Comparison of ENCODE assay signal across 15 cellular contexts in the genomic region with DNA sequence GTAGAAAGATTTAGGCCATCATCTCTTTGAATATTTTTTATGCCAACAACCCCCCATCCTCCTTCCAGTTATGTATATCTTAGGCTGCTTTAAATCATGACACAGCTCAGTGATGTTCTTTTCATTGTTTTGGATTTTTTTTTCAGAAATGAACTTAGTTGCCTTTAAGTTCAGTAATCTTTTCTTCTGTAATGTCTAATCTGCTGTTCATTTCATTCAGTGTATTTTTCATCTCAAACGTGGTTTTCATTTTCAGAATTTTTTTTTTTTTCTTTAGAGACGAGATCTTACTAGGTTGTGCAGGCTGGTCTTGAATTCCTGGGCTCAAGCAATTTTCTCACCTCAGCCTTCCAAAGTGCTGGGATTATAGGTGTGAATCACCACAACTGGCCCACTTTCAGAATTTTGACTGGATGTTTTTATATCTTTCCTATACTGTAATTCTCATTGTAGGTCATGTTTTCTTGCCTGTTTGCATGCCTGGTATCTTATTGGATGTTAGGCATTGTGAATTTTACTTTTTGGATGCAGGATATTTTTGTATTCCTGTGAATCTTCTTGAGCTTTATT.
"Had no signal": no experiment of that assay in that cellular context is flagged by ENCODE, and none has a peak within 500 bp of the region (broad histone marks: within the 10 kb centered on the region; RNA-seq: fewer than 3 reads in every experiment).

No MANE protein-coding gene starts in this region.

- DNase-seq: activated CD8-positive, alpha-beta memory T cell treated with anti-CD3 and anti-CD28 coated beads for 24 hours; activated effector memory CD4-positive, alpha-beta T cell treated with Interleukin-2 at 50 U/mL for 16 hours; gastrocnemius medialis; heart right ventricle; midbrain; stimulated activated CD4-positive, alpha-beta T cell treated with anti-CD3 and anti-CD28 coated beads, Interleukin-1b, Interleukin-23, amount 100 ng/mL, for 48 hours; stomach; testis; upper lobe of right lung; WERI-Rb-1 had no signal

- H3K4me3 Mint-ChIP-seq: neural progenitor cell had no signal

- H3K36me3 ChIP-seq: gastrocnemius medialis, heart right ventricle, neural progenitor cell, upper lobe of right lung, WERI-Rb-1 had no signal

- H3K27ac ChIP-seq: gastrocnemius medialis, heart right ventricle, neural progenitor cell, stomach, testis, upper lobe of right lung, WERI-Rb-1 had no signal

- H3K9me3 ChIP-seq: gastrocnemius medialis, heart right ventricle, stomach, testis, upper lobe of right lung had no signal

- ATAC-seq: activated naive CD4-positive, alpha-beta T cell treated with anti-CD3 and anti-CD28 coated beads, Interleukin-2, amount 50 U/mL, for 72 hours; gastrocnemius medialis; heart right ventricle; upper lobe of right lung had no signal

- H3K9ac ChIP-seq: neural progenitor cell had no signal

- H3K4me1 Mint-ChIP-seq: neural progenitor cell had no signal

- H3K4me2 ChIP-seq: neural progenitor cell had no signal

- H2AFZ ChIP-seq: neural progenitor cell had no signal

- H3K4me3 ChIP-seq: gastrocnemius medialis, heart right ventricle, lung, neural progenitor cell, stomach, testis, upper lobe of right lung had no signal

- H3K27ac Mint-ChIP-seq: activated naive CD4-positive, alpha-beta T cell treated with anti-CD3 and anti-CD28 coated beads, Interleukin-2, amount 50 U/mL, for 72 hours; neural progenitor cell had no signal

- H3K4me1 ChIP-seq: gastrocnemius medialis, neural progenitor cell, stomach, testis, upper lobe of right lung had no signal

- H3K27me3 ChIP-seq: gastrocnemius medialis, heart right ventricle, neural progenitor cell, stomach, testis, upper lobe of right lung had no signal

- FAIRE-seq: colon, endothelial cell of umbilical vein had no signal
